In the genomic region with DNA sequence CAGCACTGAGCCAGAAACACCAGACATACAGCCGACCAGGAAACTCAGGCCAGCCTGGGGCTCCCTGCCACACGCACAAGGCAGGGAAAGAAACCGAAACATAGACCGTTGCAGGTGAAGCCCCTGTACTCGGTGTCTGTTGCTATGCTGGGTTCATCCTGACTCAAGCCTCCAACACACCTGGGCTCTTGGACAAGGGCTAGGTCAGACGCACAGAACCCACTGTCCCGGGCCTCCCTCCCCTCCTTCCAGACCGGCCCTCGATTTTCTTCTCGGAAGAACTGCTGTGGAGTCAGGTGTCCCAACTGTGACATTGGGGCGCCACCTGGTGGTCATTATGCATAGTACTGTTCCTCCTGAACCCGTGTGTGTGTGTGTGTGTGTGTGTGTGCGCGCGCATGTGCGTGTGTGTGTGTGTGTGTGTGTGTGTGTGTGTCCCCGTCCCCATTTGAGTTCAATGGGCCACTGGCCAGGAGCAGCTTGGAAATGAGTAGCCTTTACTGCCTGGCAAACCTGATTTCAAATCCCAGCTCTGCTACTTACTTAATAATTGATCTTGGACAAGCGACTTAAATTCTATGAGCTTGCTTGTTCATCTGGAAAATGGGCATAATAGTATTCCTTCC, we compare ENCODE assay signal across 1 cellular context.
A peak's percentile ranks its signal among the peaks of the same experiment; 100 is the strongest.
TF ChIP-seq lines count a peak whose summit lies in the region.

No MANE protein-coding gene starts in this region.

TF ChIP-seq in HepG2, 621 proteins besides CTCF, POLR2A, EP300 and RAD21 (continued from another document):
- TF ChIP-seq, protein P1, sequence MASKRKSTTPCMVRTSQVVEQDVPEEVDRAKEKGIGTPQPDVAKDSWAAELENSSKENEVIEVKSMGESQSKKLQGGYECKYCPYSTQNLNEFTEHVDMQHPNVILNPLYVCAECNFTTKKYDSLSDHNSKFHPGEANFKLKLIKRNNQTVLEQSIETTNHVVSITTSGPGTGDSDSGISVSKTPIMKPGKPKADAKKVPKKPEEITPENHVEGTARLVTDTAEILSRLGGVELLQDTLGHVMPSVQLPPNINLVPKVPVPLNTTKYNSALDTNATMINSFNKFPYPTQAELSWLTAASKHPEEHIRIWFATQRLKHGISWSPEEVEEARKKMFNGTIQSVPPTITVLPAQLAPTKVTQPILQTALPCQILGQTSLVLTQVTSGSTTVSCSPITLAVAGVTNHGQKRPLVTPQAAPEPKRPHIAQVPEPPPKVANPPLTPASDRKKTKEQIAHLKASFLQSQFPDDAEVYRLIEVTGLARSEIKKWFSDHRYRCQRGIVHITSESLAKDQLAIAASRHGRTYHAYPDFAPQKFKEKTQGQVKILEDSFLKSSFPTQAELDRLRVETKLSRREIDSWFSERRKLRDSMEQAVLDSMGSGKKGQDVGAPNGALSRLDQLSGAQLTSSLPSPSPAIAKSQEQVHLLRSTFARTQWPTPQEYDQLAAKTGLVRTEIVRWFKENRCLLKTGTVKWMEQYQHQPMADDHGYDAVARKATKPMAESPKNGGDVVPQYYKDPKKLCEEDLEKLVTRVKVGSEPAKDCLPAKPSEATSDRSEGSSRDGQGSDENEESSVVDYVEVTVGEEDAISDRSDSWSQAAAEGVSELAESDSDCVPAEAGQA (IDR thresholded peaks at IDR 0.05; ENCODE audit: low read depth) = no peak
- TF ChIP-seq, protein P1 (CRISPR knock-in tag; IDR thresholded peaks at IDR 0.05; ENCODE audit: borderline replicate concordance) = no peak
- TF ChIP-seq SALL2 (CRISPR knock-in tag; IDR thresholded peaks at IDR 0.05) (0 out of 2 replicates have a peak, but pooled peaks have one; percentile 29), TOE1 (CRISPR knock-in tag; IDR thresholded peaks at IDR 0.05) (no peak), ZBTB8A (CRISPR knock-in tag; IDR thresholded peaks at IDR 0.05; ENCODE audit: borderline replicate concordance, low read depth) (no peak), PAF1 (CRISPR knock-in tag; IDR thresholded peaks at IDR 0.05) (no peak), ZNF788 (CRISPR knock-in tag; IDR thresholded peaks at IDR 0.05; ENCODE audit: borderline replicate concordance) (no peak), CHD2 (IDR thresholded peaks at IDR 0.05; ENCODE audit: low read depth, low read length) (0 out of 2 replicates have a peak, but pooled peaks have one; percentile 26), NR2F1 (CRISPR knock-in tag; IDR thresholded peaks at IDR 0.05) (no peak), ZSCAN21 (CRISPR knock-in tag; IDR thresholded peaks at IDR 0.05; ENCODE audit: borderline replicate concordance) (no peak), NR2C2 (CRISPR knock-in tag; IDR thresholded peaks at IDR 0.05; ENCODE audit: borderline replicate concordance) (no peak), ZMYM4 (CRISPR knock-in tag; IDR thresholded peaks at IDR 0.05) (0 out of 2 replicates have a peak, but pooled peaks have one; percentile 13), FOXA1 (IDR thresholded peaks at IDR 0.05) (no peak), FOXA1 (CRISPR knock-in tag; IDR thresholded peaks at IDR 0.05) (no peak), TMF1 (CRISPR knock-in tag; IDR thresholded peaks at IDR 0.05; ENCODE audit: low read depth) (no peak), FOSL2 (CRISPR knock-in tag; IDR thresholded peaks at IDR 0.05) (0 out of 2 replicates have a peak, but pooled peaks have one; percentile 14), NR3C1 (CRISPR knock-in tag; IDR thresholded peaks at IDR 0.05) (no peak), STAG1 (CRISPR knock-in tag; IDR thresholded peaks at IDR 0.05) (peak; percentile 92)
- TF ChIP-seq, protein P2, sequence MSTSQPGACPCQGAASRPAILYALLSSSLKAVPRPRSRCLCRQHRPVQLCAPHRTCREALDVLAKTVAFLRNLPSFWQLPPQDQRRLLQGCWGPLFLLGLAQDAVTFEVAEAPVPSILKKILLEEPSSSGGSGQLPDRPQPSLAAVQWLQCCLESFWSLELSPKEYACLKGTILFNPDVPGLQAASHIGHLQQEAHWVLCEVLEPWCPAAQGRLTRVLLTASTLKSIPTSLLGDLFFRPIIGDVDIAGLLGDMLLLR (CRISPR knock-in tag; IDR thresholded peaks at IDR 0.05) = no peak
- TF ChIP-seq, protein P3, sequence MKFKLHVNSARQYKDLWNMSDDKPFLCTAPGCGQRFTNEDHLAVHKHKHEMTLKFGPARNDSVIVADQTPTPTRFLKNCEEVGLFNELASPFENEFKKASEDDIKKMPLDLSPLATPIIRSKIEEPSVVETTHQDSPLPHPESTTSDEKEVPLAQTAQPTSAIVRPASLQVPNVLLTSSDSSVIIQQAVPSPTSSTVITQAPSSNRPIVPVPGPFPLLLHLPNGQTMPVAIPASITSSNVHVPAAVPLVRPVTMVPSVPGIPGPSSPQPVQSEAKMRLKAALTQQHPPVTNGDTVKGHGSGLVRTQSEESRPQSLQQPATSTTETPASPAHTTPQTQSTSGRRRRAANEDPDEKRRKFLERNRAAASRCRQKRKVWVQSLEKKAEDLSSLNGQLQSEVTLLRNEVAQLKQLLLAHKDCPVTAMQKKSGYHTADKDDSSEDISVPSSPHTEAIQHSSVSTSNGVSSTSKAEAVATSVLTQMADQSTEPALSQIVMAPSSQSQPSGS (CRISPR knock-in tag; IDR thresholded peaks at IDR 0.05) = no peak
- TF ChIP-seq, protein P4, sequence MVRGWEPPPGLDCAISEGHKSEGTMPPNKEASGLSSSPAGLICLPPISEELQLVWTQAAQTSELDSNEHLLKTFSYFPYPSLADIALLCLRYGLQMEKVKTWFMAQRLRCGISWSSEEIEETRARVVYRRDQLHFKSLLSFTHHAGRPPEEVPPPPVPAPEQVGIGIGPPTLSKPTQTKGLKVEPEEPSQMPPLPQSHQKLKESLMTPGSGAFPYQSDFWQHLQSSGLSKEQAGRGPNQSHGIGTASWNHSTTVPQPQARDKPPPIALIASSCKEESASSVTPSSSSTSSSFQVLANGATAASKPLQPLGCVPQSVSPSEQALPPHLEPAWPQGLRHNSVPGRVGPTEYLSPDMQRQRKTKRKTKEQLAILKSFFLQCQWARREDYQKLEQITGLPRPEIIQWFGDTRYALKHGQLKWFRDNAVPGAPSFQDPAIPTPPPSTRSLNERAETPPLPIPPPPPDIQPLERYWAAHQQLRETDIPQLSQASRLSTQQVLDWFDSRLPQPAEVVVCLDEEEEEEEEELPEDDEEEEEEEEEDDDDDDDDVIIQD (CRISPR knock-in tag; IDR thresholded peaks at IDR 0.05; ENCODE audit: low read depth) = no peak
